Comparison of ENCODE assay signal across 17 cellular contexts in genomic region chr3:128180913-128181312, GRCh38.
"Had no signal": no experiment of that assay in that cellular context is flagged by ENCODE, and none has a peak within 500 bp of the region (broad histone marks: within the 10 kb centered on the region; RNA-seq: fewer than 3 reads in every experiment).

No MANE protein-coding gene starts in this region.

- H3K4me1 ChIP-seq: testis had no signal

- DNase-seq: cerebellar nuclear complex; effector CD4-positive, alpha-beta T cell; endodermal cell; glutamatergic neuron; kidney; left cardiac atrium; mesendoderm; naive thymus-derived CD4-positive, alpha-beta T cell; nephron progenitor cell; right lobe of liver; stimulated activated CD4-positive, alpha-beta T cell treated with anti-CD3 and anti-CD28 coated beads, Interleukin-4, amount 100 ng/mL, for 1 hour; stimulated activated naive CD8-positive, alpha-beta T cell treated with anti-CD3 and anti-CD28 coated beads, Interleukin-15, amount 100 ng/mL, for 72 hours; testis had no signal

- ATAC-seq: naive thymus-derived CD4-positive, alpha-beta T cell; right lobe of liver; stimulated activated memory B cell treated with anti-CD40 and anti-IgM and Interleukin-4, amounts not matched to agents 10 μg/mL and 1 μg/mL and 100 μg/mL, for 72 hours; stimulated activated naive CD8-positive, alpha-beta T cell treated with anti-CD3 and anti-CD28 coated beads, Interleukin-15, amount 100 ng/mL, for 72 hours had no signal

- H3K27me3 ChIP-seq: cardiac muscle cell, hepatocyte, neutrophil, right lobe of liver, testis had no signal

- H3K9me3 ChIP-seq: neutrophil, right lobe of liver, testis had no signal

- H3K36me3 ChIP-seq: cardiac muscle cell, neutrophil, right lobe of liver had no signal

- H3K4me3 ChIP-seq: cardiac muscle cell, hepatocyte, right lobe of liver, testis had no signal

- H3K27ac ChIP-seq: cardiac muscle cell, hepatocyte, neutrophil, right lobe of liver, testis had no signal
